In genomic region chr2:235498556-235499305, GRCh38 we compare ENCODE assay signal across 15 cellular contexts. TPM values are rescaled to one million over a fixed set of nuclear protein-coding genes. Genes with fewer than 3 reads are reported as not detected.
DNase-seq lines count a peak whose midpoint lies in the region; ATAC-seq and TF ChIP-seq lines count a peak whose summit lies in the region.
"Had no signal": no experiment of that assay in that cellular context is flagged by ENCODE, and none has a peak within 500 bp of the region (broad histone marks: within the 10 kb centered on the region; RNA-seq: fewer than 3 reads in every experiment).

No MANE protein-coding gene starts in this region.

- 0 out of 2 replicates have a peak, but pooled peaks have one; percentile 3 for TF ChIP-seq CTCF in AG04450 (IDR thresholded peaks at IDR 0.05; ENCODE audit: low read depth, low read length)
- peak; percentile 44; the same call in 2 of the 3 replicates for TF ChIP-seq CTCF in H9 (conservative IDR thresholded peaks at IDR 0.05)
- peak; percentile 26 for TF ChIP-seq CTCF in astrocyte of the spinal cord (IDR thresholded peaks at IDR 0.05; ENCODE audit: low read depth, low read length)

- H3K4me2 ChIP-seq in H9 (ENCODE audit: insufficient read depth, insufficient read length, low read length) = no peak overlapping the region
- H3K4me2 ChIP-seq: smooth muscle cell had no signal

- H3K18ac ChIP-seq in H9 (ENCODE audit: insufficient read length, low read depth, low read length) = no peak overlapping the region

- POLR2A ChIA-PET in AG04450 (lab: Yijun Ruan, JAX) = no interaction called here
- POLR2A ChIA-PET in CD4-positive, alpha-beta memory T cell (lab: Charles Lee; ENCODE audit: partially characterized antibody) = no interaction called here

- H2BK120ac ChIP-seq in H9 (ENCODE audit: low read depth, low read length, poor library complexity, severe bottlenecking) = no peak overlapping the region

- no peak overlapping the region for H2AFZ ChIP-seq in H9 (ENCODE audit: low read length)

- WGBS in H9 (ENCODE audit: extremely low coverage, insufficient read length, low lambda C conversion rate) = no CpG with 5 or more reads among the region's 21 CpGs

- no peak overlapping the region for H3K14ac ChIP-seq in H9 (ENCODE audit: insufficient read depth, low read length)

- no peaks in the 10 kb centered on the region; a peak in 1 of 7 replicates for H3K36me3 Mint-ChIP-seq in H9 (ENCODE audit: insufficient read depth in 1 of 3, low read depth in 3 of 3)
- H3K36me3 Mint-ChIP-seq in CD4-positive, alpha-beta memory T cell = no peaks in the 10 kb centered on the region
- H3K36me3 Mint-ChIP-seq: activated naive CD8-positive, alpha-beta T cell; naive B cell had no signal

- H4K91ac ChIP-seq in H9 (ENCODE audit: insufficient read length, low read depth, low read length) = no peak overlapping the region

- no peak overlapping the region for H3K56ac ChIP-seq in H9 (ENCODE audit: insufficient read length, low read depth, low read length)

- peaks cover 73 to 79% of the 10 kb centered on the region in 2 experiments for H3K4me1 Mint-ChIP-seq in H9
- H3K4me1 Mint-ChIP-seq in CD4-positive, alpha-beta memory T cell = peaks cover 5 to 23% (median 14%) of the 10 kb centered on the region in 4 donors

- no peak overlapping the region for H2AK5ac ChIP-seq in H9 (ENCODE audit: insufficient read length, low read length)

- no peak overlapping the region for H4K8ac ChIP-seq in H9 (replicated peaks; ENCODE audit: insufficient read length, low read depth, low read length)

- H3K4ac ChIP-seq in H9 (ENCODE audit: low read depth, low read length) = no peak overlapping the region

- H3K79me1 ChIP-seq in H9 (ENCODE audit: insufficient read depth, low read depth, low read length, poor library complexity, severe bottlenecking) = no peaks in the 10 kb centered on the region

- H2BK15ac ChIP-seq in H9 (ENCODE audit: low read depth, low read length) = no peak overlapping the region

- no peak overlapping the region for H3K4me3 ChIP-seq in AG04450 (ENCODE audit: low read depth, low read length)
- no peak overlapping the region for H3K4me3 ChIP-seq in astrocyte of the spinal cord (ENCODE audit: low read depth, low read length)
- H3K4me3 ChIP-seq in CD4-positive, alpha-beta memory T cell (ENCODE audit: low read length in 2 of 2) = no peak overlapping the region
- H3K4me3 ChIP-seq: esophagus squamous epithelium, smooth muscle cell had no signal

- no peak for DNase-seq in AG04450 (ENCODE audit: low read depth, low spot score)
- DNase-seq in H9 = peak; percentile 58
- peak; percentile 37 for DNase-seq in astrocyte of the spinal cord (ENCODE audit: low read depth, low spot score)
- DNase-seq in left kidney (ENCODE audit: low read depth, low spot score) = peak; percentile 84
- DNase-seq in NOMO-1 treated with DMSO at 0.1 percent for 48 hours (lab: John Stamatoyannopoulos, UW; ENCODE audit: unreplicated experiment) = no peak
- DNase-seq in CD4-positive, alpha-beta memory T cell = no peak
- DNase-seq: esophagus squamous epithelium; naive B cell; NCI-H1436 treated with DMSO at 0.1 percent for 48 hours; NK-92 treated with Interleukin-12 subunit alpha and Interleukin-12 subunit beta, amount 100 ng/mL, for 24 hours had no signal

- H3K9ac ChIP-seq in H9 (ENCODE audit: extremely low read depth, insufficient read length, low read length) = no peak overlapping the region

- ATAC-seq in GM19463 (IDR thresholded peaks at IDR 0.05; ENCODE audit: unreplicated experiment) (no peak), HG03520 (IDR thresholded peaks at IDR 0.05; ENCODE audit: unreplicated experiment) (no peak)

- H3K27me3 ChIP-seq in AG04450 (ENCODE audit: control insufficient read depth, insufficient read depth, low read length) = no peaks in the 10 kb centered on the region
- no peaks in the 10 kb centered on the region for H3K27me3 ChIP-seq in H9 (ENCODE audit: insufficient read depth, low read length)
- H3K27me3 ChIP-seq in CD4-positive, alpha-beta memory T cell (ENCODE audit: insufficient read depth, low read length) = peaks cover 5% of the 10 kb centered on the region

- peaks cover 17% of the 10 kb centered on the region for H3K23me2 ChIP-seq in H9 (ENCODE audit: insufficient read length, low read depth, low read length, poor library complexity, severe bottlenecking)

- H3K9me3 ChIP-seq in AG04450 (ENCODE audit: control insufficient read depth, insufficient read depth, low read length) = no peaks in the 10 kb centered on the region; the same call in 1 of the 2 replicates
- no peaks in the 10 kb centered on the region for H3K9me3 ChIP-seq in H9 (ENCODE audit: control insufficient read depth, low read depth, low read length)
- no peaks in the 10 kb centered on the region for H3K9me3 ChIP-seq in CD4-positive, alpha-beta memory T cell (ENCODE audit: control insufficient read depth in 1 of 2, low read length in 2 of 2)
- H3K9me3 ChIP-seq: esophagus squamous epithelium had no signal

- H2BK12ac ChIP-seq in H9 (ENCODE audit: insufficient read length, low read depth, low read length) = no peak overlapping the region

- H3K27ac Mint-ChIP-seq in H9 = 0 out of 7 replicates have a peak overlapping the region, but pooled peaks of 1 of the 3 experiments have one; percentile 36
- H3K27ac Mint-ChIP-seq in CD4-positive, alpha-beta memory T cell = no peak overlapping the region
- H3K27ac Mint-ChIP-seq: activated naive CD8-positive, alpha-beta T cell; naive B cell had no signal

- peaks cover 17% of the 10 kb centered on the region; the same call in 1 of the 2 replicates for H3K79me2 ChIP-seq in H9 (ENCODE audit: insufficient read depth, low read length)

- H3K27ac ChIP-seq in AG04450 (ENCODE audit: low read depth, low read length) (no peak overlapping the region), H9 (ENCODE audit: insufficient read length, low read depth, low read length) (no peak overlapping the region)
- no peak overlapping the region for H3K27ac ChIP-seq in CD4-positive, alpha-beta memory T cell (ENCODE audit: low read depth, low read length)
- H3K27ac ChIP-seq: C4-2B, esophagus squamous epithelium had no signal

- CTCF ChIA-PET in AG04450 (lab: Charles Lee) = interaction anchor here (1.2 to 3.9 kb wide), 3 partner anchors 96 to 363 kb away, joined by 3 to 15 read pairs (median 7); no protein-coding TSS in a partner anchor
- CTCF ChIA-PET in CD4-positive, alpha-beta memory T cell (lab: Charles Lee; ENCODE audit: partially characterized antibody) = interaction anchor here (0.9 kb wide), 1 partner anchor 95 kb away, joined by 3 read pairs; no protein-coding TSS in a partner anchor

- H3K27me3 Mint-ChIP-seq in H9 (ENCODE audit: low read depth) = peaks cover 12% of the 10 kb centered on the region
- H3K27me3 Mint-ChIP-seq in CD4-positive, alpha-beta memory T cell = peaks cover 38 to 40% of the 10 kb centered on the region in 2 donors

- H3K4me3 Mint-ChIP-seq in H9 = no peak overlapping the region
- H3K4me3 Mint-ChIP-seq in CD4-positive, alpha-beta memory T cell = no peak overlapping the region
- H3K4me3 Mint-ChIP-seq: activated naive CD8-positive, alpha-beta T cell; naive B cell had no signal

- no peaks in the 10 kb centered on the region; a peak in 1 of 5 replicates for H3K9me3 Mint-ChIP-seq in H9
- H3K9me3 Mint-ChIP-seq in CD4-positive, alpha-beta memory T cell = no peaks in the 10 kb centered on the region

- H4K5ac ChIP-seq in H9 (ENCODE audit: insufficient read length, low read depth, low read length) = no peak overlapping the region

- peaks cover 19% of the 10 kb centered on the region; the same call in 1 of the 2 replicates for H3K4me1 ChIP-seq in H9 (ENCODE audit: insufficient read depth, low read length)
- H3K4me1 ChIP-seq in CD4-positive, alpha-beta memory T cell (ENCODE audit: insufficient read depth, low read length) = peaks cover 6% of the 10 kb centered on the region

- no peak overlapping the region for H3K23ac ChIP-seq in H9 (ENCODE audit: insufficient read length, low read depth, low read length)

- H3K36me3 ChIP-seq in CD4-positive, alpha-beta memory T cell (ENCODE audit: insufficient read depth, low read length) = no peaks in the 10 kb centered on the region
- H3K36me3 ChIP-seq: esophagus squamous epithelium had no signal

- H3T11ph ChIP-seq in H9 (ENCODE audit: low read length) = no peak overlapping the region

- in situ Hi-C loops in astrocyte of the spinal cord (cut with HindIII; ENCODE audit: low sequenced_read_pairs) = no loop called here

- no peak overlapping the region for H2BK5ac ChIP-seq in H9 (ENCODE audit: insufficient read length, low read length)

- H2BK20ac ChIP-seq in H9 (ENCODE audit: low read depth, low read length, poor library complexity, severe bottlenecking) = no peak overlapping the region

- H4K20me1 ChIP-seq in H9 (ENCODE audit: control insufficient read depth, insufficient read depth, insufficient read length) = peaks cover 5% of the 10 kb centered on the region

- intact Hi-C loops in CD4-positive, alpha-beta memory T cell (cut with micrococcal nuclease) = no loop called here

RNA-seq across cellular contexts. Expression of gene AGAP1, which starts 4.9 kb away (rescaled TPM):
- polyA plus RNA-seq in AG04450 (2011; rRNA removed) = 12.4 and 14.7 TPM in 2 replicates
- 26.9 and 44.1 TPM in 2 replicates for polyA minus RNA-seq in AG04450 (2011; rRNA and poly(A)+ RNA removed)
- 24.8 and 25.8 TPM in 2 replicates for total RNA-seq in H9 (2021)
- total RNA-seq in CD4-positive, alpha-beta memory T cell = 1 to 10 TPM; 2.4 to 2.9 TPM
- 1 to 10 TPM in 1 of 2 donors, under 1 TPM in 1; 0.24 to 1.4 TPM for polyA plus RNA-seq in CD4-positive, alpha-beta memory T cell

Comparison
In these comparisons a context has a peak if more than half of its experiments do, and no peak if none do; other contexts are left out.
1. DNase-seq: peak in H9 (single experiment), astrocyte of the spinal cord (single experiment) and left kidney (single experiment); none in AG04450 (single experiment), NOMO-1 treated with DMSO at 0.1 percent for 48 hours (single experiment) and CD4-positive, alpha-beta memory T cell (0 of 5).
2. Peak in every context shown above with its lines, with median percentiles within 50 percentile points of each other: CTCF ChIP-seq.